In genomic region chr11:65988791-65989592, GRCh38 we compare ENCODE assay signal across 1 cellular context.
TF ChIP-seq lines count a peak whose summit lies in the region.

No MANE protein-coding gene starts in this region.

TF ChIP-seq in A549, 52 proteins besides CTCF, POLR2A, EP300 and RAD21 (continued from another document):
- TF ChIP-seq ELK1 (IDR thresholded peaks at IDR 0.05; ENCODE audit: low read depth, low read length) (no peak), HDAC2 (IDR thresholded peaks at IDR 0.05) (no peak), MAFK (IDR thresholded peaks at IDR 0.05; ENCODE audit: partially characterized antibody) (peak; percentile 89), RCOR1 (IDR thresholded peaks at IDR 0.05; ENCODE audit: low read depth, low read length) (no peak), RARB (CRISPR knock-in tag; IDR thresholded peaks at IDR 0.05) (no peak), ESRRA (IDR thresholded peaks at IDR 0.05; ENCODE audit: borderline replicate concordance, low read length) (no peak)
